Comparison of ENCODE assay signal across 8 cellular contexts in the genomic region with DNA sequence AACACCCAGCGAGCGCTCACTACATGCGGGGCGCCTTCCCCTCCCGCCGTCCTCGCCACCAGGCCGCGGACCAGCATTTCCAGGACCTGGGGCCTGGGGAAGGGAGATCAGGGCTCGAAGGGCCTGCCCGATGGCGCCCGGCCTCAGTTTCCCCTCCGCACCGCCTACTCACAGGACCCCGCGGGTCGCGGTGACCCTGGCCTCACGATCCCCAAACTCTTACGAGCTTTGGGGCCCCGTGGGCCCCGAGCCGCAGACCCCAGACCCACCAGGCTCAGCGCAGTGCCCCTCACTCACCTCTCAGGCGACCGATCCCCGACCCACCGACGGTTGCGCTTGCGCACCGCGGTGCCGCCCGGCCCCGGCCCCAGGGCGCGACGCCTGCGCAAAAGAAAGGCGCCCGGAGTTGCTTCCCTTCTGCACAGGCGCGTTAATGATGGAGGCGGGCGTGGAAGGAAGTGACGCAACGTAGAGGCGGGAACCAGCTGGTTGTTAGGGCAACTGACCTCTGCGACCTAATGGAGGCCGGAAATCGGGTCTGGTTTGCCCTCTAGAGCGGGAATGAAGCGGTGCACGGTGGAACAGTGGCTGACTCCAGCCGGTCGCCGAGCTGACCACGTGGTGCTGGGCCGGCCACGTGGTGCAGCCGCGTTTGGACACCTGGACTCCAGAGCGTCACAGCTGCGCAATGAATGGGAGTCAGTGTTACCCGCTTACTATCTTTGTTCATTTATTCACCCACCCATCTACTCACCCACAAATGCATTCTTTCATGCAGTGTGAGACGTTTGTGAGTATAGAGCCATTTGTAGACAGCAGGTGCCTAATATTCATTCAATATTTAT. TPM values are rescaled to one million over a fixed set of nuclear protein-coding genes. Genes with fewer than 3 reads are reported as not detected.
DNase-seq lines count a peak whose midpoint lies in the region; ATAC-seq and TF ChIP-seq lines count a peak whose summit lies in the region.

A gene with protein sequence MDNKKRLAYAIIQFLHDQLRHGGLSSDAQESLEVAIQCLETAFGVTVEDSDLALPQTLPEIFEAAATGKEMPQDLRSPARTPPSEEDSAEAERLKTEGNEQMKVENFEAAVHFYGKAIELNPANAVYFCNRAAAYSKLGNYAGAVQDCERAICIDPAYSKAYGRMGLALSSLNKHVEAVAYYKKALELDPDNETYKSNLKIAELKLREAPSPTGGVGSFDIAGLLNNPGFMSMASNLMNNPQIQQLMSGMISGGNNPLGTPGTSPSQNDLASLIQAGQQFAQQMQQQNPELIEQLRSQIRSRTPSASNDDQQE (minus strand): TSS at position 338 of the 845 bp plus-strand sequence. CDS start 14,205 bp downstream, outside the sequence.

- H3K9me3 ChIP-seq in PC-3 (ENCODE audit: low read length) (no peaks in the 10 kb centered on the region), mucosa of descending colon (no peaks in the 10 kb centered on the region)

- H3K9me2 ChIP-seq in PC-3 (replicated peaks; ENCODE audit: low read length) = no peaks in the 10 kb centered on the region

- CTCF ChIA-PET in PC-3 (lab: Charles Lee) = no interaction called here

- H3K79me2 ChIP-seq in PC-3 (ENCODE audit: low read length) = peaks cover 82% of the 10 kb centered on the region

- no peaks in the 10 kb centered on the region for H3K27me3 ChIP-seq in PC-3 (ENCODE audit: low read length)

- TF ChIP-seq RAD21 in Ishikawa (IDR thresholded peaks at IDR 0.05; ENCODE audit: low read depth) = no peak

- peak within 1 kb of the TSS; percentile 96 for H3K4me2 ChIP-seq in PC-3 (ENCODE audit: low read length)

- H2AFZ ChIP-seq in PC-3 (ENCODE audit: low read length) = peak within 1 kb of the TSS; percentile 90

- peak; percentile 99 for DNase-seq in DMS53 (lab: John Stamatoyannopoulos, UW)
- peak; percentile 97 for DNase-seq in PC-3
- peak; percentile 95 for DNase-seq in activated T-cell treated with anti-CD3 and anti-CD28 coated beads for 48 hours (ENCODE audit: low read depth)
- peak; percentile 97 for DNase-seq in epithelial cell of prostate (ENCODE audit: low read depth, low spot score)
- DNase-seq in mucosa of descending colon = peak; percentile 98 to 99 (median 98)
- peak; percentile 93 for DNase-seq in stimulated activated CD8-positive, alpha-beta memory T cell treated with anti-CD3 and anti-CD28 coated beads, Interleukin-4, amount 100 ng/mL, for 24 hours (ENCODE audit: low read depth)

- H3K4me1 ChIP-seq in PC-3 (ENCODE audit: insufficient read depth, low read length) = peaks cover 14% of the 10 kb centered on the region
- H3K4me1 ChIP-seq in mucosa of descending colon (ENCODE audit: low read depth) = peaks cover 30% of the 10 kb centered on the region

- H3K36me3 ChIP-seq in PC-3 (ENCODE audit: low read depth, low read length) (no peaks in the 10 kb centered on the region), mucosa of descending colon (ENCODE audit: low read depth) (no peaks in the 10 kb centered on the region)

- no TSS peak for BruUV-seq in PC-3 (replicated peaks; lab: Mats Ljungman, UMichigan)

- peak within 1 kb of the TSS; percentile 98 for H3K4me3 ChIP-seq in PC-3 (ENCODE audit: low read length)
- H3K4me3 ChIP-seq in mucosa of descending colon = peak within 1 kb of the TSS; percentile 94

- no peaks in the 10 kb centered on the region for H3F3A ChIP-seq in PC-3 (ENCODE audit: low read length, unreplicated experiment)

- peak within 1 kb of the TSS; percentile 60 for H3K27ac ChIP-seq in PC-3 (ENCODE audit: low read length)
- H3K27ac ChIP-seq in epithelial cell of prostate = peak within 1 kb of the TSS; percentile 52

- peak; percentile 71 for ATAC-seq in GM21576 (IDR thresholded peaks at IDR 0.05; ENCODE audit: unreplicated experiment)
- peak; percentile 71 for ATAC-seq in PC-3
- peak; percentile 86 for ATAC-seq in mucosa of descending colon

- TF ChIP-seq EP300 in Ishikawa (IDR thresholded peaks at IDR 0.05; ENCODE audit: borderline replicate concordance) = no peak

- peak within 1 kb of the TSS; percentile 99 for H3K9ac ChIP-seq in PC-3 (ENCODE audit: low read length)

- intact Hi-C loops in PC-3 (cut with micrococcal nuclease) = no loop called here
- intact Hi-C loops in mucosa of descending colon (cut with DNase I, micrococcal nuclease) = no loop called here

- peaks cover 9% of the 10 kb centered on the region; the same call in 1 of the 2 replicates for H4K20me1 ChIP-seq in PC-3 (ENCODE audit: low read length)

- TF ChIP-seq CTCF in PC-3 (conservative IDR thresholded peaks at IDR 0.05; ENCODE audit: low read depth, low read length) (no peak; the same call in 1 of the 2 replicates), mucosa of descending colon (IDR thresholded peaks at IDR 0.05) (peak; percentile 43)

- POLR2A ChIA-PET in PC-3 (lab: Charles Lee; ENCODE audit: unreplicated experiment) = interaction anchor here (0.6 kb wide), 1 partner anchor 1934 kb away, joined by 4 read pairs; no protein-coding TSS in a partner anchor

TF ChIP-seq in Ishikawa, 13 proteins besides CTCF, POLR2A, EP300 and RAD21:
- TF ChIP-seq FOXM1 (IDR thresholded peaks at IDR 0.05; ENCODE audit: borderline replicate concordance, low read depth) (no peak), TEAD4 (IDR thresholded peaks at IDR 0.05) (no peak), CEBPB (IDR thresholded peaks at IDR 0.05) (no peak; the same call in 1 of the 2 replicates), TAF1 (IDR thresholded peaks at IDR 0.05; ENCODE audit: low read depth) (peak; percentile 65), NFIC (IDR thresholded peaks at IDR 0.05) (no peak), CREB1 (IDR thresholded peaks at IDR 0.05; ENCODE audit: low read depth) (peak; percentile 94), EGR1 (IDR thresholded peaks at IDR 0.05) (no peak), ZBTB7A (IDR thresholded peaks at IDR 0.05; ENCODE audit: low read depth) (no peak), YY1 (IDR thresholded peaks at IDR 0.05; ENCODE audit: low read depth) (peak; percentile 88), TCF12 (IDR thresholded peaks at IDR 0.05; ENCODE audit: low read depth) (peak; percentile 73)
- TF ChIP-seq, protein P1, sequence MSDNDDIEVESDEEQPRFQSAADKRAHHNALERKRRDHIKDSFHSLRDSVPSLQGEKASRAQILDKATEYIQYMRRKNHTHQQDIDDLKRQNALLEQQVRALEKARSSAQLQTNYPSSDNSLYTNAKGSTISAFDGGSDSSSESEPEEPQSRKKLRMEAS (IDR thresholded peaks at IDR 0.05) = peak; percentile 100
- TF ChIP-seq, protein P2, sequence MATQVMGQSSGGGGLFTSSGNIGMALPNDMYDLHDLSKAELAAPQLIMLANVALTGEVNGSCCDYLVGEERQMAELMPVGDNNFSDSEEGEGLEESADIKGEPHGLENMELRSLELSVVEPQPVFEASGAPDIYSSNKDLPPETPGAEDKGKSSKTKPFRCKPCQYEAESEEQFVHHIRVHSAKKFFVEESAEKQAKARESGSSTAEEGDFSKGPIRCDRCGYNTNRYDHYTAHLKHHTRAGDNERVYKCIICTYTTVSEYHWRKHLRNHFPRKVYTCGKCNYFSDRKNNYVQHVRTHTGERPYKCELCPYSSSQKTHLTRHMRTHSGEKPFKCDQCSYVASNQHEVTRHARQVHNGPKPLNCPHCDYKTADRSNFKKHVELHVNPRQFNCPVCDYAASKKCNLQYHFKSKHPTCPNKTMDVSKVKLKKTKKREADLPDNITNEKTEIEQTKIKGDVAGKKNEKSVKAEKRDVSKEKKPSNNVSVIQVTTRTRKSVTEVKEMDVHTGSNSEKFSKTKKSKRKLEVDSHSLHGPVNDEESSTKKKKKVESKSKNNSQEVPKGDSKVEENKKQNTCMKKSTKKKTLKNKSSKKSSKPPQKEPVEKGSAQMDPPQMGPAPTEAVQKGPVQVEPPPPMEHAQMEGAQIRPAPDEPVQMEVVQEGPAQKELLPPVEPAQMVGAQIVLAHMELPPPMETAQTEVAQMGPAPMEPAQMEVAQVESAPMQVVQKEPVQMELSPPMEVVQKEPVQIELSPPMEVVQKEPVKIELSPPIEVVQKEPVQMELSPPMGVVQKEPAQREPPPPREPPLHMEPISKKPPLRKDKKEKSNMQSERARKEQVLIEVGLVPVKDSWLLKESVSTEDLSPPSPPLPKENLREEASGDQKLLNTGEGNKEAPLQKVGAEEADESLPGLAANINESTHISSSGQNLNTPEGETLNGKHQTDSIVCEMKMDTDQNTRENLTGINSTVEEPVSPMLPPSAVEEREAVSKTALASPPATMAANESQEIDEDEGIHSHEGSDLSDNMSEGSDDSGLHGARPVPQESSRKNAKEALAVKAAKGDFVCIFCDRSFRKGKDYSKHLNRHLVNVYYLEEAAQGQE (IDR thresholded peaks at IDR 0.05; ENCODE audit: low read depth) = no peak
- TF ChIP-seq, protein P3, sequence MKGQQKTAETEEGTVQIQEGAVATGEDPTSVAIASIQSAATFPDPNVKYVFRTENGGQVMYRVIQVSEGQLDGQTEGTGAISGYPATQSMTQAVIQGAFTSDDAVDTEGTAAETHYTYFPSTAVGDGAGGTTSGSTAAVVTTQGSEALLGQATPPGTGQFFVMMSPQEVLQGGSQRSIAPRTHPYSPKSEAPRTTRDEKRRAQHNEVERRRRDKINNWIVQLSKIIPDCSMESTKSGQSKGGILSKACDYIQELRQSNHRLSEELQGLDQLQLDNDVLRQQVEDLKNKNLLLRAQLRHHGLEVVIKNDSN (IDR thresholded peaks at IDR 0.05) = peak; percentile 98

RNA-seq across cellular contexts. Expression of the gene that starts here (rescaled TPM):
- total RNA-seq in PC-3 (2014; rRNA removed) (78.6 and 89.6 TPM in 2 replicates), mucosa of descending colon (10 to 100 TPM; 37.7 to 52.7 (median 48.9) TPM)

Comparison
In these comparisons a context has a peak if more than half of its experiments do, and no peak if none do; other contexts are left out.
1. Peak in every context shown above with its lines: DNase-seq, ATAC-seq, H3K4me3 ChIP-seq and H3K27ac ChIP-seq.